Comparison of ENCODE assay signal across 8 cellular contexts in genomic region chr4:128831526-128832252, GRCh38. TPM values are rescaled to one million over a fixed set of nuclear protein-coding genes. Genes with fewer than 3 reads are reported as not detected.
DNase-seq lines count a peak whose midpoint lies in the region; ATAC-seq and TF ChIP-seq lines count a peak whose summit lies in the region.

No MANE protein-coding gene starts in this region.

- WGBS in heart right ventricle, 2 donors, result 52 to 53% methylated on average over 9 of the region's 9 CpGs
- WGBS in right cardiac atrium, result 54% methylated on average over 9 of the region's 9 CpGs
- 82% methylated on average over 8 of the region's 9 CpGs for WGBS in mammary epithelial cell (ENCODE audit: low coverage, missing lambda C conversion rate)

- H3K9me3 ChIP-seq in heart right ventricle, result peaks cover 0 to 4% (median 0%) of the 10 kb centered on the region in 11 donors
- no peaks in the 10 kb centered on the region for H3K9me3 ChIP-seq in right cardiac atrium (ENCODE audit: control insufficient read depth, low read length)
- H3K9me3 ChIP-seq in Karpas-422 (ENCODE audit: low read length), result no peaks in the 10 kb centered on the region
- no peaks in the 10 kb centered on the region for H3K9me3 ChIP-seq in mammary epithelial cell (replicated peaks; ENCODE audit: insufficient read depth, low read length)

- DNase-seq in heart right ventricle (peak in 1 of 2 donors; percentile 11), right cardiac atrium (no peak), Karpas-422 (no peak), choroid plexus epithelial cell (ENCODE audit: low read depth) (peak; percentile 83), putamen (ENCODE audit: low spot score) (peak; percentile 24), NCI-H128 (lab: John Stamatoyannopoulos, UW; ENCODE audit: unreplicated experiment) (no peak), mammary epithelial cell (no peak)
- no peak for DNase-seq in stimulated activated naive CD4-positive, alpha-beta T cell treated with Interleukin-2 at 50 U/mL for 16 hours (lab: John Stamatoyannopoulos, UW)

- no peak for TF ChIP-seq CTCF in heart right ventricle (IDR thresholded peaks at IDR 0.05)
- no peak for TF ChIP-seq CTCF in choroid plexus epithelial cell (conservative IDR thresholded peaks at IDR 0.05; ENCODE audit: low read depth, low read length)
- TF ChIP-seq CTCF in mammary epithelial cell (conservative IDR thresholded peaks at IDR 0.05 in 1 of 2, IDR thresholded peaks at IDR 0.05 in 1 of 2; ENCODE audit: extremely low read depth in 1 of 2, insufficient read depth in 1 of 2, low read depth in 1 of 2, low read length in 2 of 2), result no peak

- H2AFZ ChIP-seq in Karpas-422 (ENCODE audit: low read length) (no peak overlapping the region), mammary epithelial cell (ENCODE audit: low read depth, low read length) (no peak overlapping the region)

- H3K9ac ChIP-seq in Karpas-422 (ENCODE audit: low read length) (no peak overlapping the region), mammary epithelial cell (ENCODE audit: insufficient read depth, low read length) (no peak overlapping the region)

- CTCF ChIA-PET in mammary epithelial cell (lab: Charles Lee; ENCODE audit: low non-redundant PET), result no interaction called here

- dilution Hi-C loops in mammary epithelial cell (cut with HindIII; ENCODE audit: low sequenced_read_pairs), result no loop called here

- peak overlapping the region in 9 of 10 donors; percentile 20 to 58 (median 41) for H3K27ac ChIP-seq in heart right ventricle
- no peak overlapping the region for H3K27ac ChIP-seq in right cardiac atrium (ENCODE audit: low read length)
- H3K27ac ChIP-seq in Karpas-422 (ENCODE audit: low read length), result peak overlapping the region; percentile 19
- H3K27ac ChIP-seq in mammary epithelial cell (ENCODE audit: insufficient read depth, low read depth, low read length), result no peak overlapping the region

- in situ Hi-C loops in mammary epithelial cell (cut with MboI; ENCODE audit: low sequenced_read_pairs in 2 of 2), result no loop called here

- H3K27me3 ChIP-seq in heart right ventricle (no peaks in the 10 kb centered on the region), right cardiac atrium (ENCODE audit: control insufficient read depth, insufficient read depth) (no peaks in the 10 kb centered on the region), Karpas-422 (ENCODE audit: low read length) (no peaks in the 10 kb centered on the region), mammary epithelial cell (ENCODE audit: insufficient read depth, low read length) (no peaks in the 10 kb centered on the region)

- H3K36me3 ChIP-seq in heart right ventricle (peaks cover 0 to 48% (median 0%) of the 10 kb centered on the region in 9 donors), Karpas-422 (ENCODE audit: insufficient read depth, low read length) (peaks cover 45% of the 10 kb centered on the region), mammary epithelial cell (ENCODE audit: insufficient read depth, low read length) (peaks cover 2% of the 10 kb centered on the region)

- H3K79me2 ChIP-seq in Karpas-422 (ENCODE audit: low read length), result peaks cover 99% of the 10 kb centered on the region
- peaks cover 25% of the 10 kb centered on the region for H3K79me2 ChIP-seq in mammary epithelial cell (ENCODE audit: insufficient read depth, low read length)

- H3K9me2 ChIP-seq in Karpas-422 (replicated peaks; ENCODE audit: insufficient read depth, low read length), result no peaks in the 10 kb centered on the region

- H3K4me2 ChIP-seq in Karpas-422 (ENCODE audit: low read depth, low read length, poor library complexity, severe bottlenecking) (no peak overlapping the region), mammary epithelial cell (ENCODE audit: insufficient read depth, low read depth, low read length) (no peak overlapping the region)

- no TSS peak for BruUV-seq in mammary epithelial cell (replicated peaks; lab: Mats Ljungman, UMichigan)

- intact Hi-C loops in heart right ventricle (cut with DNase I), result loop anchor here in 1 of 10 donors (10.0 kb wide), 1 partner anchor 547 kb away; the partner anchor contains the start of gene PGRMC2
- intact Hi-C loops in right cardiac atrium (cut with DNase I), result no loop called here
- intact Hi-C loops in mammary epithelial cell (cut with micrococcal nuclease), result no loop called here

- H3K4me3 ChIP-seq in heart right ventricle (no peak overlapping the region), right cardiac atrium (ENCODE audit: low read length) (no peak overlapping the region), Karpas-422 (ENCODE audit: low read length) (no peak overlapping the region), choroid plexus epithelial cell (ENCODE audit: low read depth, low read length) (no peak overlapping the region), mammary epithelial cell (replicated peaks in 1 of 3; ENCODE audit: insufficient read depth in 1 of 3, low read depth in 2 of 3, low read length in 3 of 3) (no peak overlapping the region)

- peaks cover 15 to 81% (median 53%) of the 10 kb centered on the region in 9 donors for H3K4me1 ChIP-seq in heart right ventricle
- peaks cover 21% of the 10 kb centered on the region for H3K4me1 ChIP-seq in right cardiac atrium (ENCODE audit: control insufficient read depth, insufficient read depth, low read length)
- peaks cover 61% of the 10 kb centered on the region for H3K4me1 ChIP-seq in Karpas-422 (ENCODE audit: low read length)
- no peaks in the 10 kb centered on the region for H3K4me1 ChIP-seq in mammary epithelial cell (ENCODE audit: insufficient read depth, low read length)

- ATAC-seq in heart right ventricle, result no peak
- no peak for ATAC-seq in right cardiac atrium

- H4K20me1 ChIP-seq in Karpas-422 (ENCODE audit: insufficient read depth, low read depth, low read length), result peaks cover 44% of the 10 kb centered on the region
- no peaks in the 10 kb centered on the region for H4K20me1 ChIP-seq in mammary epithelial cell (ENCODE audit: insufficient read depth, low read length)

RNA-seq across cellular contexts. Expression of gene JADE1, which starts 22.2 kb away (rescaled TPM):
- 10 to 100 TPM; 19.4 to 32.3 (median 23.5) TPM for total RNA-seq in heart right ventricle
- polyA plus RNA-seq in heart right ventricle, result 10 to 100 TPM; 12.1 to 25.5 TPM
- 10 to 100 TPM; 24.0 to 41.0 (median 26.7) TPM for total RNA-seq in right cardiac atrium
- 13.9 TPM for polyA plus RNA-seq in right cardiac atrium
- 31.5 and 43.0 TPM in 2 replicates for total RNA-seq in Karpas-422 (2014; rRNA removed; shearing (Covaris generic); ENCODE audit: low replicate concordance)
- total RNA-seq in mammary epithelial cell, result 1 to 10 TPM; 5.0 to 6.0 TPM
- polyA plus RNA-seq in mammary epithelial cell, result 3.3 TPM
- polyA minus RNA-seq in mammary epithelial cell, result 22.1 TPM

Comparison
In these comparisons a context has a peak if more than half of its experiments do, and no peak if none do; other contexts are left out.
1. H3K27ac ChIP-seq: peak in heart right ventricle (9 of 10) and Karpas-422 (single experiment); none in right cardiac atrium (single experiment) and mammary epithelial cell (single experiment).
2. DNase-seq: peak in choroid plexus epithelial cell (single experiment) and putamen (single experiment); none in right cardiac atrium (0 of 3), Karpas-422 (single experiment), NCI-H128 (single experiment), stimulated activated naive CD4-positive, alpha-beta T cell treated with Interleukin-2 at 50 U/mL for 16 hours (single experiment) and mammary epithelial cell (single experiment).